Comparison of ENCODE assay signal across 27 cellular contexts in the genomic region with DNA sequence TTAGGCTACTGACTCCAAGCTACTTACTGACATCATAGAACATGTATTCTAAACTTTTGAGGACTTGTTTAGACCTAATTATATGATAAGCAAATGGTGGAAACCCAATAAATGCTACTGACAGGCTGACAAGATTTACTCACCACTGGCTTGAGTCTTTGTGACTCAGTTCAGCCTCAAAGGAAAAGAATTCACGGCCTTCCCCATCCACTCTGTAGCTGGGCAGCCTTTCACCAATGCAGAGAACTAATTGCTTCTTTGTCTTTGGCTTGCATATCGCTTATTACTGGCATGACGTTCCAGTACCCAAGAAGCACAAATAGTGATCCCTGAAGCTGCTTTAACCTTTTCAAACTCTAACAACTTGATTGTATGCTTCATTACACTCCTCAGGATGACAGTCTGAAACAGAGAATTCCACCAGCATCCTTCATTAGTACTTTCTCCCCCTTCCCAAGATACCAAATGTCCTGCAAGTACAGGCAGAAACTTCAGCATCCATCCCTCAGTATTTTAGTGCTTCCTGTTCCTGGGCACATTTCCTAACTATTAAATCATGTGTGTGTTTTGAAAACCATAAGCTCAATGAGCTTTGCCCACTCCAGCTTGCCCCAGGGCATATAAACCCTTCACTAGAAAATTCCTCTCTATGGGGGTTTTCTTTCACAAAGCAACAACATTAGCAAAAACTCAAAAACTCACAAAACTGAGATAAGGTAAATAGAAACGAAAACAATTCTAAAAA.
DNase-seq lines count a peak whose midpoint lies in the region; ATAC-seq, FAIRE-seq and TF ChIP-seq lines count a peak whose summit lies in the region.
"Had no signal": no experiment of that assay in that cellular context is flagged by ENCODE, and none has a peak within 500 bp of the region (broad histone marks: within the 10 kb centered on the region; RNA-seq: fewer than 3 reads in every experiment).

No MANE protein-coding gene starts in this region.

- FAIRE-seq in RCC 7860 (lab: Jason Lieb, UNC), result no peak
- FAIRE-seq: GM12878 had no signal

- H3K36me3 Mint-ChIP-seq in HFFc6 (ENCODE audit: low read depth), result peaks cover 10% of the 10 kb centered on the region; the same call in 1 of the 2 replicates
- H3K36me3 Mint-ChIP-seq: activated naive CD4-positive, alpha-beta T cell treated with anti-CD3 and anti-CD28 coated beads, Interleukin-2, amount 50 U/mL, for 24 hours; memory B cell; naive B cell had no signal

- peaks cover 12% of the 10 kb centered on the region for H3K9me3 Mint-ChIP-seq in HFFc6

- no peak for ATAC-seq in HG03571 (IDR thresholded peaks at IDR 0.05; ENCODE audit: unreplicated experiment)
- ATAC-seq: gastroesophageal sphincter, GM12878 had no signal

- peak overlapping the region; percentile 80 for H3K27ac Mint-ChIP-seq in HFFc6
- H3K27ac Mint-ChIP-seq: activated naive CD4-positive, alpha-beta T cell treated with anti-CD3 and anti-CD28 coated beads, Interleukin-2, amount 50 U/mL, for 24 hours; memory B cell; naive B cell had no signal

- no peak for TF ChIP-seq CTCF in HFFc6 (IDR thresholded peaks at IDR 0.05)

- peaks cover 55% of the 10 kb centered on the region for H3K4me1 Mint-ChIP-seq in HFFc6 (ENCODE audit: low read depth)
- H3K4me1 Mint-ChIP-seq: activated naive CD4-positive, alpha-beta T cell treated with anti-CD3 and anti-CD28 coated beads, Interleukin-2, amount 50 U/mL, for 24 hours; memory B cell; naive B cell had no signal

- peak overlapping the region; percentile 62 for H3K4me3 Mint-ChIP-seq in HFFc6
- H3K4me3 Mint-ChIP-seq: activated naive CD4-positive, alpha-beta T cell treated with anti-CD3 and anti-CD28 coated beads, Interleukin-2, amount 50 U/mL, for 24 hours; memory B cell; naive B cell had no signal

- peaks cover 5% of the 10 kb centered on the region for H3K27me3 Mint-ChIP-seq in HFFc6 (ENCODE audit: insufficient read depth)
- H3K27me3 Mint-ChIP-seq: activated naive CD4-positive, alpha-beta T cell treated with anti-CD3 and anti-CD28 coated beads, Interleukin-2, amount 50 U/mL, for 24 hours; memory B cell had no signal

- DNase-seq in AG08395 (ENCODE audit: low spot score) (peak; percentile 38), HFFc6 (peak; percentile 75), astrocyte of the hippocampus (ENCODE audit: low read depth, low spot score) (peak; percentile 56), iris pigment epithelial cell (ENCODE audit: low read depth) (peak; percentile 45), glomerular visceral epithelial cell (ENCODE audit: extremely low spot score) (no peak), RCC 7860 (ENCODE audit: low spot score) (no peak)
- DNase-seq in activated effector memory CD4-positive, alpha-beta T cell treated with Interleukin-2 at 50 U/mL for 16 hours, result no peak
- DNase-seq: activated CD8-positive, alpha-beta memory T cell treated with anti-CD3 and anti-CD28 coated beads for 24 hours; activated T-cell treated with anti-CD3 and anti-CD28 coated beads, Interleukin-2, amount 50 U/mL, for 48 hours; brain microvascular endothelial cell; colonic mucosa; GDM1; KBM-7; kidney glomerular epithelial cell; MV-4-11; naive B cell; NCI-H1694 treated with DMSO at 0.1 percent for 48 hours; NCI-H82; ovary; sigmoid colon; T-helper 9 cell; testis had no signal

Comparison
In these comparisons a context has a peak if more than half of its experiments do, and no peak if none do; other contexts are left out.
1. DNase-seq: peak in AG08395 (single experiment), HFFc6 (single experiment), astrocyte of the hippocampus (single experiment) and iris pigment epithelial cell (single experiment); none in glomerular visceral epithelial cell (single experiment), activated effector memory CD4-positive, alpha-beta T cell treated with Interleukin-2 at 50 U/mL for 16 hours (single experiment) and RCC 7860 (single experiment).